1 cellular context compared by ENCODE assay signal in the genomic region with DNA sequence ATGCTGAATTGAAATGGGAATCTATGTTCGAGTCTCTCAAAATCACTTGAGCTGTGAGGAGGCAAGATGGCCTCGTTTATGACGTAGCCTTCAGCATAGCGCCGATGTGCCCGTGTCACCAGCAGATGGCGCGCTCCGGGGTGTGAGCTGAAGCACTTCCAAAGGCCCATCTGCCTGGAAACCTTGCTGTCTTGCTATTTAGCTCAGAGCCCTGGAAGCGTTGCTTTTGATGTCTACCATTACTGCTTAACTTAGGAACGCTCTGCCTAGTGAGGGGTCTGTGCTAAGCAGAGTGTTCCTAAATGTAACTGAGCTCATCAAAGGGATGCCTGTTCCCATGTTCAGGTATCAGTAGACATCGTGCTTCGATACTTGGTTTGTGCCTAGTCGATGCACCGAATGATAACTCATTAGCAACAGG.
TF ChIP-seq lines count a peak whose summit lies in the region.

No MANE protein-coding gene starts in this region.

TF ChIP-seq in HepG2, 621 proteins besides CTCF, POLR2A, EP300 and RAD21 (continued from another document and continues in another):
- TF ChIP-seq, protein P1, sequence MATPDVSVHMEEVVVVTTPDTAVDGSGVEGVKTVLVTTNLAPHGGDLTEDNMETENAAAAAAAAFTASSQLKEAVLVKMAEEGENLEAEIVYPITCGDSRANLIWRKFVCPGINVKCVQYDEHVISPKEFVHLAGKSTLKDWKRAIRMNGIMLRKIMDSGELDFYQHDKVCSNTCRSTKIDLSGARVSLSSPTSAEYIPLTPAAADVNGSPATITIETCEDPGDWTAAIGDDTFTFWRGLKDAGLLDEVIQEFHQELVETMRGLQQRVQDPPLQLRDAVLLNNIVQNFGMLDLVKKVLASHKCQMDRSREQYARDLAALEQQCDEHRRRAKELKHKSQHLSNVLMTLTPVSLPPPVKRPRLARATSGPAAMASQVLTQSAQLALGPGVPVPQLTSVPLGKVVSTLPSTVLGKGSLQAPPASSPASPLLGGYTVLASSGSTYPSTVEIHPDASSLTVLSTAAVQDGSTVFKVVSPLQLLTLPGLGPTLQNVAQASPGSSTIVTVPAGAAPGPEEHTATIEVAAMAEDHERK (CRISPR knock-in tag; IDR thresholded peaks at IDR 0.05; ENCODE audit: low read depth): no peak
- TF ChIP-seq NFIC (IDR thresholded peaks at IDR 0.05; ENCODE audit: low read length) (no peak), ZSCAN22 (CRISPR knock-in tag; IDR thresholded peaks at IDR 0.05) (no peak), CBX1 (IDR thresholded peaks at IDR 0.05; ENCODE audit: low read depth) (peak; percentile 87), ZFP1 (CRISPR knock-in tag; IDR thresholded peaks at IDR 0.05) (no peak), HDAC2 (CRISPR knock-in tag; IDR thresholded peaks at IDR 0.05) (peak; percentile 83), NFATC3 (CRISPR knock-in tag; IDR thresholded peaks at IDR 0.05) (0 out of 2 replicates have a peak, but pooled peaks have one; percentile 46), BRCA1 (CRISPR knock-in tag; IDR thresholded peaks at IDR 0.05) (no peak), KDM2A (CRISPR knock-in tag; IDR thresholded peaks at IDR 0.05; ENCODE audit: borderline replicate concordance, low read depth) (peak; percentile 95), AGO1 (IDR thresholded peaks at IDR 0.05; ENCODE audit: low read depth, low read length, poor library complexity, severe bottlenecking) (no peak), ZMYM4 (CRISPR knock-in tag; IDR thresholded peaks at IDR 0.05) (peak; percentile 99), SRSF1 (optimal IDR thresholded peaks at IDR 0.05; ENCODE audit: low read depth, low read length) (no peak), SIN3A (IDR thresholded peaks at IDR 0.05; ENCODE audit: borderline replicate concordance, low read depth, low read length) (no peak), TEAD3 (CRISPR knock-in tag; optimal IDR thresholded peaks at IDR 0.05; ENCODE audit: borderline replicate concordance) (peak; percentile 87), KDM6A (CRISPR knock-in tag; IDR thresholded peaks at IDR 0.05; ENCODE audit: low read depth) (no peak), IKZF1 (IDR thresholded peaks at IDR 0.05) (no peak), ZNF550 (CRISPR knock-in tag; IDR thresholded peaks at IDR 0.05; ENCODE audit: borderline replicate concordance) (no peak), KDM5A (IDR thresholded peaks at IDR 0.05; ENCODE audit: borderline replicate concordance, low read length) (no peak), SMARCC2 (IDR thresholded peaks at IDR 0.05) (no peak), ZNF598 (CRISPR knock-in tag; IDR thresholded peaks at IDR 0.05; ENCODE audit: borderline replicate concordance) (no peak), ZFP36L2 (CRISPR knock-in tag; IDR thresholded peaks at IDR 0.05) (no peak), ZBTB7A (CRISPR knock-in tag; IDR thresholded peaks at IDR 0.05) (no peak), FOSL1 (CRISPR knock-in tag; IDR thresholded peaks at IDR 0.05; ENCODE audit: borderline replicate concordance) (no peak), ARNT2 (CRISPR knock-in tag; IDR thresholded peaks at IDR 0.05; ENCODE audit: low read depth) (no peak), TBP (CRISPR knock-in tag; IDR thresholded peaks at IDR 0.05) (no peak), MAFK (conservative IDR thresholded peaks at IDR 0.05 in 1 of 2, IDR thresholded peaks at IDR 0.05 in 1 of 2; ENCODE audit: low read length in 2 of 2) (no peak; a peak in 1 of 4 replicates), ZNF44 (CRISPR knock-in tag; IDR thresholded peaks at IDR 0.05) (0 out of 2 replicates have a peak, but pooled peaks have one; percentile 73), PAWR (CRISPR knock-in tag; IDR thresholded peaks at IDR 0.05; ENCODE audit: borderline replicate concordance) (no peak), XRCC5 (optimal IDR thresholded peaks at IDR 0.05; ENCODE audit: low read length) (peak; percentile 95), ZMYM2 (CRISPR knock-in tag; IDR thresholded peaks at IDR 0.05) (peak; percentile 84), SRY (CRISPR knock-in tag; IDR thresholded peaks at IDR 0.05) (no peak), ZNF776 (CRISPR knock-in tag; IDR thresholded peaks at IDR 0.05) (no peak), SETDB1 (CRISPR knock-in tag; IDR thresholded peaks at IDR 0.05; ENCODE audit: borderline replicate concordance) (no peak), PAX8 (CRISPR knock-in tag; IDR thresholded peaks at IDR 0.05; ENCODE audit: borderline replicate concordance) (no peak), KDM3A (CRISPR knock-in tag; IDR thresholded peaks at IDR 0.05; ENCODE audit: low read depth) (peak; percentile 81; the same call in 1 of the 2 replicates), ZNF124 (CRISPR knock-in tag; IDR thresholded peaks at IDR 0.05) (peak; percentile 86), KDM4B (CRISPR knock-in tag; IDR thresholded peaks at IDR 0.05) (peak; percentile 26; the same call in 1 of the 2 replicates), NR2F6 (IDR thresholded peaks at IDR 0.05) (no peak), NR2F6 (CRISPR knock-in tag; IDR thresholded peaks at IDR 0.05) (peak; percentile 57), JDP2 (CRISPR knock-in tag; IDR thresholded peaks at IDR 0.05; ENCODE audit: borderline replicate concordance) (no peak), ZSCAN30 (CRISPR knock-in tag; IDR thresholded peaks at IDR 0.05) (no peak), ZNF292 (CRISPR knock-in tag; IDR thresholded peaks at IDR 0.05; ENCODE audit: borderline replicate concordance, low read depth) (peak; percentile 49; the same call in 1 of the 2 replicates), ZNF253 (CRISPR knock-in tag; IDR thresholded peaks at IDR 0.05; ENCODE audit: borderline replicate concordance) (no peak), ETV5 (CRISPR knock-in tag; IDR thresholded peaks at IDR 0.05; ENCODE audit: borderline replicate concordance) (peak; percentile 64), HNRNPK (IDR thresholded peaks at IDR 0.05; ENCODE audit: low read depth, low read length, poor library complexity, severe bottlenecking) (no peak), ZNF558 (CRISPR knock-in tag; IDR thresholded peaks at IDR 0.05; ENCODE audit: borderline replicate concordance) (no peak), SP2 (CRISPR knock-in tag; IDR thresholded peaks at IDR 0.05) (no peak)
- TF ChIP-seq, protein P2, sequence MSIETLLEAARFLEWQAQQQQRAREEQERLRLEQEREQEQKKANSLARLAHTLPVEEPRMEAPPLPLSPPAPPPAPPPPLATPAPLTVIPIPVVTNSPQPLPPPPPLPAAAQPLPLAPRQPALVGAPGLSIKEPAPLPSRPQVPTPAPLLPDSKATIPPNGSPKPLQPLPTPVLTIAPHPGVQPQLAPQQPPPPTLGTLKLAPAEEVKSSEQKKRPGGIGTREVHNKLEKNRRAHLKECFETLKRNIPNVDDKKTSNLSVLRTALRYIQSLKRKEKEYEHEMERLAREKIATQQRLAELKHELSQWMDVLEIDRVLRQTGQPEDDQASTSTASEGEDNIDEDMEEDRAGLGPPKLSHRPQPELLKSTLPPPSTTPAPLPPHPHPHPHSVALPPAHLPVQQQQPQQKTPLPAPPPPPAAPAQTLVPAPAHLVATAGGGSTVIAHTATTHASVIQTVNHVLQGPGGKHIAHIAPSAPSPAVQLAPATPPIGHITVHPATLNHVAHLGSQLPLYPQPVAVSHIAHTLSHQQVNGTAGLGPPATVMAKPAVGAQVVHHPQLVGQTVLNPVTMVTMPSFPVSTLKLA (IDR thresholded peaks at IDR 0.05): no peak
- TF ChIP-seq, protein P3, sequence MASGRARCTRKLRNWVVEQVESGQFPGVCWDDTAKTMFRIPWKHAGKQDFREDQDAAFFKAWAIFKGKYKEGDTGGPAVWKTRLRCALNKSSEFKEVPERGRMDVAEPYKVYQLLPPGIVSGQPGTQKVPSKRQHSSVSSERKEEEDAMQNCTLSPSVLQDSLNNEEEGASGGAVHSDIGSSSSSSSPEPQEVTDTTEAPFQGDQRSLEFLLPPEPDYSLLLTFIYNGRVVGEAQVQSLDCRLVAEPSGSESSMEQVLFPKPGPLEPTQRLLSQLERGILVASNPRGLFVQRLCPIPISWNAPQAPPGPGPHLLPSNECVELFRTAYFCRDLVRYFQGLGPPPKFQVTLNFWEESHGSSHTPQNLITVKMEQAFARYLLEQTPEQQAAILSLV (CRISPR knock-in tag; IDR thresholded peaks at IDR 0.05; ENCODE audit: borderline replicate concordance): no peak; the same call in 1 of the 2 replicates
- TF ChIP-seq, protein P4, sequence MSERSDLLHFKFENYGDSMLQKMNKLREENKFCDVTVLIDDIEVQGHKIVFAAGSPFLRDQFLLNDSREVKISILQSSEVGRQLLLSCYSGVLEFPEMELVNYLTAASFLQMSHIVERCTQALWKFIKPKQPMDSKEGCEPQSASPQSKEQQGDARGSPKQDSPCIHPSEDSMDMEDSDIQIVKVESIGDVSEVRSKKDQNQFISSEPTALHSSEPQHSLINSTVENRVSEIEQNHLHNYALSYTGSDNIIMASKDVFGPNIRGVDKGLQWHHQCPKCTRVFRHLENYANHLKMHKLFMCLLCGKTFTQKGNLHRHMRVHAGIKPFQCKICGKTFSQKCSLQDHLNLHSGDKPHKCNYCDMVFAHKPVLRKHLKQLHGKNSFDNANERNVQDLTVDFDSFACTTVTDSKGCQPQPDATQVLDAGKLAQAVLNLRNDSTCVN (CRISPR knock-in tag; IDR thresholded peaks at IDR 0.05; ENCODE audit: borderline replicate concordance): no peak
- TF ChIP-seq, protein P5, sequence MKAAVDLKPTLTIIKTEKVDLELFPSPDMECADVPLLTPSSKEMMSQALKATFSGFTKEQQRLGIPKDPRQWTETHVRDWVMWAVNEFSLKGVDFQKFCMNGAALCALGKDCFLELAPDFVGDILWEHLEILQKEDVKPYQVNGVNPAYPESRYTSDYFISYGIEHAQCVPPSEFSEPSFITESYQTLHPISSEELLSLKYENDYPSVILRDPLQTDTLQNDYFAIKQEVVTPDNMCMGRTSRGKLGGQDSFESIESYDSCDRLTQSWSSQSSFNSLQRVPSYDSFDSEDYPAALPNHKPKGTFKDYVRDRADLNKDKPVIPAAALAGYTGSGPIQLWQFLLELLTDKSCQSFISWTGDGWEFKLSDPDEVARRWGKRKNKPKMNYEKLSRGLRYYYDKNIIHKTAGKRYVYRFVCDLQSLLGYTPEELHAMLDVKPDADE (CRISPR knock-in tag; IDR thresholded peaks at IDR 0.05): no peak
- TF ChIP-seq, protein P6, sequence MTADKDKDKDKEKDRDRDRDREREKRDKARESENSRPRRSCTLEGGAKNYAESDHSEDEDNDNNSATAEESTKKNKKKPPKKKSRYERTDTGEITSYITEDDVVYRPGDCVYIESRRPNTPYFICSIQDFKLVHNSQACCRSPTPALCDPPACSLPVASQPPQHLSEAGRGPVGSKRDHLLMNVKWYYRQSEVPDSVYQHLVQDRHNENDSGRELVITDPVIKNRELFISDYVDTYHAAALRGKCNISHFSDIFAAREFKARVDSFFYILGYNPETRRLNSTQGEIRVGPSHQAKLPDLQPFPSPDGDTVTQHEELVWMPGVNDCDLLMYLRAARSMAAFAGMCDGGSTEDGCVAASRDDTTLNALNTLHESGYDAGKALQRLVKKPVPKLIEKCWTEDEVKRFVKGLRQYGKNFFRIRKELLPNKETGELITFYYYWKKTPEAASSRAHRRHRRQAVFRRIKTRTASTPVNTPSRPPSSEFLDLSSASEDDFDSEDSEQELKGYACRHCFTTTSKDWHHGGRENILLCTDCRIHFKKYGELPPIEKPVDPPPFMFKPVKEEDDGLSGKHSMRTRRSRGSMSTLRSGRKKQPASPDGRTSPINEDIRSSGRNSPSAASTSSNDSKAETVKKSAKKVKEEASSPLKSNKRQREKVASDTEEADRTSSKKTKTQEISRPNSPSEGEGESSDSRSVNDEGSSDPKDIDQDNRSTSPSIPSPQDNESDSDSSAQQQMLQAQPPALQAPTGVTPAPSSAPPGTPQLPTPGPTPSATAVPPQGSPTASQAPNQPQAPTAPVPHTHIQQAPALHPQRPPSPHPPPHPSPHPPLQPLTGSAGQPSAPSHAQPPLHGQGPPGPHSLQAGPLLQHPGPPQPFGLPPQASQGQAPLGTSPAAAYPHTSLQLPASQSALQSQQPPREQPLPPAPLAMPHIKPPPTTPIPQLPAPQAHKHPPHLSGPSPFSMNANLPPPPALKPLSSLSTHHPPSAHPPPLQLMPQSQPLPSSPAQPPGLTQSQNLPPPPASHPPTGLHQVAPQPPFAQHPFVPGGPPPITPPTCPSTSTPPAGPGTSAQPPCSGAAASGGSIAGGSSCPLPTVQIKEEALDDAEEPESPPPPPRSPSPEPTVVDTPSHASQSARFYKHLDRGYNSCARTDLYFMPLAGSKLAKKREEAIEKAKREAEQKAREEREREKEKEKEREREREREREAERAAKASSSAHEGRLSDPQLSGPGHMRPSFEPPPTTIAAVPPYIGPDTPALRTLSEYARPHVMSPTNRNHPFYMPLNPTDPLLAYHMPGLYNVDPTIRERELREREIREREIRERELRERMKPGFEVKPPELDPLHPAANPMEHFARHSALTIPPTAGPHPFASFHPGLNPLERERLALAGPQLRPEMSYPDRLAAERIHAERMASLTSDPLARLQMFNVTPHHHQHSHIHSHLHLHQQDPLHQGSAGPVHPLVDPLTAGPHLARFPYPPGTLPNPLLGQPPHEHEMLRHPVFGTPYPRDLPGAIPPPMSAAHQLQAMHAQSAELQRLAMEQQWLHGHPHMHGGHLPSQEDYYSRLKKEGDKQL (CRISPR knock-in tag; IDR thresholded peaks at IDR 0.05; ENCODE audit: low read depth): no peak
- TF ChIP-seq, protein P7, sequence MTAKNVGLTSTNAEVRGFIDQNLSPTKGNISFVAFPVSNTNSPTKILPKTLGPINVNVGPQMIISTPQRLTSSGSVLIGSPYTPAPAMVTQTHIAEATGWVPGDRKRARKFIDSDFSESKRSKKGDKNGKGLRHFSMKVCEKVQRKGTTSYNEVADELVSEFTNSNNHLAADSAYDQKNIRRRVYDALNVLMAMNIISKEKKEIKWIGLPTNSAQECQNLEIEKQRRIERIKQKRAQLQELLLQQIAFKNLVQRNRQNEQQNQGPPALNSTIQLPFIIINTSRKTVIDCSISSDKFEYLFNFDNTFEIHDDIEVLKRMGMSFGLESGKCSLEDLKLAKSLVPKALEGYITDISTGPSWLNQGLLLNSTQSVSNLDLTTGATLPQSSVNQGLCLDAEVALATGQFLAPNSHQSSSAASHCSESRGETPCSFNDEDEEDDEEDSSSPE (CRISPR knock-in tag; IDR thresholded peaks at IDR 0.05): 0 out of 2 replicates have a peak, but pooled peaks have one; percentile 18
- TF ChIP-seq, protein P8, sequence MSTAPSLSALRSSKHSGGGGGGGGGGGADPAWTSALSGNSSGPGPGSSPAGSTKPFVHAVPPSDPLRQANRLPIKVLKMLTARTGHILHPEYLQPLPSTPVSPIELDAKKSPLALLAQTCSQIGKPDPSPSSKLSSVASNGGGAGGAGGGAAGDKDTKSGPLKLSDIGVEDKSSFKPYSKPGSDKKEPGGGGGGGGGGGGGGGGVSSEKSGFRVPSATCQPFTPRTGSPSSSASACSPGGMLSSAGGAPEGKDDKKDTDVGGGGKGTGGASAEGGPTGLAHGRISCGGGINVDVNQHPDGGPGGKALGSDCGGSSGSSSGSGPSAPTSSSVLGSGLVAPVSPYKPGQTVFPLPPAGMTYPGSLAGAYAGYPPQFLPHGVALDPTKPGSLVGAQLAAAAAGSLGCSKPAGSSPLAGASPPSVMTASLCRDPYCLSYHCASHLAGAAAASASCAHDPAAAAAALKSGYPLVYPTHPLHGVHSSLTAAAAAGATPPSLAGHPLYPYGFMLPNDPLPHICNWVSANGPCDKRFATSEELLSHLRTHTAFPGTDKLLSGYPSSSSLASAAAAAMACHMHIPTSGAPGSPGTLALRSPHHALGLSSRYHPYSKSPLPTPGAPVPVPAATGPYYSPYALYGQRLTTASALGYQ (CRISPR knock-in tag; IDR thresholded peaks at IDR 0.05): no peak
